ENCODE assay signal across 8 cellular contexts in genomic region chr7:127651556-127652332, GRCh38. TPM values are rescaled to one million over a fixed set of nuclear protein-coding genes. Genes with fewer than 3 reads are reported as not detected.
DNase-seq lines count a peak whose midpoint lies in the region; ATAC-seq and TF ChIP-seq lines count a peak whose summit lies in the region.

Gene SND1, plus strand, starts transcription at chr7:127652194. Its CDS starts 180 bp downstream, at chr7:127652374.

- H3K36me3 ChIP-seq in SK-N-SH (replicated peaks in 1 of 2; ENCODE audit: control insufficient read depth in 1 of 2, insufficient read depth in 2 of 2, low read length in 1 of 2): peaks cover 3 to 8% of the 10 kb centered on the region in 2 experiments
- no peaks in the 10 kb centered on the region for H3K36me3 ChIP-seq in gastroesophageal sphincter

- H2AFZ ChIP-seq in SK-N-SH (ENCODE audit: low read depth): peak within 1 kb of the TSS; percentile 90

- H3K4me3 ChIP-seq in SK-N-SH (ENCODE audit: low read depth in 2 of 2, low read length in 1 of 2): peak within 1 kb of the TSS; percentile 84 to 95
- H3K4me3 ChIP-seq in gastroesophageal sphincter: peak within 1 kb of the TSS; percentile 67 to 76

- peak in 1 of 2 experiments; percentile 52; a peak in 1 of 4 replicates for TF ChIP-seq EP300 in SK-N-SH (IDR thresholded peaks at IDR 0.05; ENCODE audit: borderline replicate concordance in 1 of 2, low read depth in 1 of 2, low read length in 1 of 2)
- no peak for TF ChIP-seq EP300 in gastroesophageal sphincter (IDR thresholded peaks at IDR 0.05)

- peaks cover 36% of the 10 kb centered on the region for H4K20me1 ChIP-seq in SK-N-SH (ENCODE audit: insufficient read depth)

- no peaks in the 10 kb centered on the region for H3K9me2 ChIP-seq in SK-N-SH

- peak within 1 kb of the TSS; percentile 82 to 92 for H3K27ac ChIP-seq in SK-N-SH (ENCODE audit: low read depth in 2 of 2, low read length in 1 of 2)
- peak within 1 kb of the TSS; percentile 84 to 97 (median 91) for H3K27ac ChIP-seq in gastroesophageal sphincter

- no peak for TF ChIP-seq CTCF in SK-N-SH (IDR thresholded peaks at IDR 0.05)
- peak in 2 of 4 experiments; percentile 5 to 17 for TF ChIP-seq CTCF in gastroesophageal sphincter (IDR thresholded peaks at IDR 0.05)

- peak within 1 kb of the TSS; percentile 79 for H3K4me2 ChIP-seq in SK-N-SH

- H3K27me3 ChIP-seq in SK-N-SH (ENCODE audit: insufficient read depth) (no peaks in the 10 kb centered on the region), gastroesophageal sphincter (no peaks in the 10 kb centered on the region)

- ATAC-seq in HG02571 (IDR thresholded peaks at IDR 0.05; ENCODE audit: unreplicated experiment) (peak; percentile 94), gastroesophageal sphincter (peak; percentile 99)

- CTCF ChIA-PET in SK-N-SH (lab: Yijun Ruan, JAX): interaction anchor here (1.0 to 1.2 kb wide), 2 partner anchors 63 to 558 kb away, joined by 3 read pairs; no protein-coding TSS in a partner anchor

- peak; percentile 64 to 82 for TF ChIP-seq POLR2A in gastroesophageal sphincter (IDR thresholded peaks at IDR 0.05)

- H3K4me1 ChIP-seq in SK-N-SH (ENCODE audit: control insufficient read depth in 1 of 2, insufficient read depth in 2 of 2, low read depth in 1 of 2, low read length in 1 of 2) (peaks cover 21 to 28% of the 10 kb centered on the region in 2 experiments), gastroesophageal sphincter (peaks cover 0 to 34% (median 3%) of the 10 kb centered on the region in 3 donors)

- 2% methylated on average over 46 of the region's 67 CpGs for WGBS in SK-N-SH (ENCODE audit: low lambda C conversion rate)
- WGBS in gastroesophageal sphincter (ENCODE audit: low coverage in 1 of 2), 2 donors: 1% methylated on average over 20 of the region's 67 CpGs; no CpG with 5 or more reads in 1 of the 2 donors

- no peaks in the 10 kb centered on the region for H3F3A ChIP-seq in SK-N-SH (replicated peaks; ENCODE audit: insufficient read depth)

- H3K79me2 ChIP-seq in SK-N-SH (ENCODE audit: insufficient read depth): peaks cover 47% of the 10 kb centered on the region

- peak; percentile 99 for DNase-seq in GM04504 (ENCODE audit: low read depth)
- DNase-seq in NCI-H1048 (lab: John Stamatoyannopoulos, UW): peak; percentile 90
- peak; percentile 99 for DNase-seq in SK-N-SH
- DNase-seq in activated naive CD4-positive, alpha-beta T cell treated with anti-CD3 and anti-CD28 coated beads, Interleukin-2, amount 50 U/mL, for 16 hours: peak; percentile 99
- peak; percentile 97 for DNase-seq in non-pigmented ciliary epithelial cell (ENCODE audit: low read depth)
- peak; percentile 99 for DNase-seq in superior temporal gyrus (ENCODE audit: extremely low spot score)

- POLR2A ChIA-PET in SK-N-SH (lab: Yijun Ruan, JAX): interaction anchor here (0.8 to 1.8 kb wide), 2 partner anchors 63 to 66 kb away, joined by 5 read pairs; partner anchors contain the start of gene ARF5

- H3K9ac ChIP-seq in SK-N-SH: peak within 1 kb of the TSS; percentile 90

- H3K9me3 ChIP-seq in SK-N-SH (no peaks in the 10 kb centered on the region), gastroesophageal sphincter (no peaks in the 10 kb centered on the region)

- no peak; the same call in 1 of the 2 replicates for TF ChIP-seq RAD21 in SK-N-SH (IDR thresholded peaks at IDR 0.05; ENCODE audit: low read length)

TF ChIP-seq in SK-N-SH, 30 proteins besides CTCF, POLR2A, EP300 and RAD21 (continues in another document):
- TF ChIP-seq MEF2A (IDR thresholded peaks at IDR 0.05; ENCODE audit: borderline replicate concordance, low read depth) (no peak), MXI1 (IDR thresholded peaks at IDR 0.05; ENCODE audit: low read depth, low read length) (peak; percentile 95), TCF12 (IDR thresholded peaks at IDR 0.05) (no peak; the same call in 1 of the 2 replicates), NFIC (IDR thresholded peaks at IDR 0.05; ENCODE audit: borderline replicate concordance) (peak; percentile 6; the same call in 1 of the 2 replicates), SIN3A (IDR thresholded peaks at IDR 0.05; ENCODE audit: borderline replicate concordance, low read depth, low read length) (peak; percentile 70; the same call in 1 of the 2 replicates), ELF1 (IDR thresholded peaks at IDR 0.05) (peak; percentile 98), FOXJ3 (CRISPR knock-in tag; IDR thresholded peaks at IDR 0.05) (no peak), RCOR1 (IDR thresholded peaks at IDR 0.05; ENCODE audit: low read length) (peak; percentile 55; the same call in 1 of the 2 replicates), TEAD4 (IDR thresholded peaks at IDR 0.05; ENCODE audit: borderline replicate concordance, insufficient read depth) (no peak), RFX5 (IDR thresholded peaks at IDR 0.05; ENCODE audit: low read length) (peak; percentile 17; the same call in 1 of the 2 replicates), GABPA (IDR thresholded peaks at IDR 0.05; ENCODE audit: low read depth) (peak; percentile 94), REST (IDR thresholded peaks at IDR 0.05; ENCODE audit: low read depth, low read length) (no peak), TAF1 (IDR thresholded peaks at IDR 0.05; ENCODE audit: borderline replicate concordance, low read depth, low read length) (peak; percentile 83), GATA2 (CRISPR knock-in tag; IDR thresholded peaks at IDR 0.05) (no peak), SMC3 (IDR thresholded peaks at IDR 0.05; ENCODE audit: low read depth, low read length) (no peak)
- TF ChIP-seq, protein P1, sequence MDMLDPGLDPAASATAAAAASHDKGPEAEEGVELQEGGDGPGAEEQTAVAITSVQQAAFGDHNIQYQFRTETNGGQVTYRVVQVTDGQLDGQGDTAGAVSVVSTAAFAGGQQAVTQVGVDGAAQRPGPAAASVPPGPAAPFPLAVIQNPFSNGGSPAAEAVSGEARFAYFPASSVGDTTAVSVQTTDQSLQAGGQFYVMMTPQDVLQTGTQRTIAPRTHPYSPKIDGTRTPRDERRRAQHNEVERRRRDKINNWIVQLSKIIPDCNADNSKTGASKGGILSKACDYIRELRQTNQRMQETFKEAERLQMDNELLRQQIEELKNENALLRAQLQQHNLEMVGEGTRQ (IDR thresholded peaks at IDR 0.05; ENCODE audit: borderline replicate concordance, low read depth, low read length): no peak; the same call in 1 of the 2 replicates
- TF ChIP-seq, protein P2, sequence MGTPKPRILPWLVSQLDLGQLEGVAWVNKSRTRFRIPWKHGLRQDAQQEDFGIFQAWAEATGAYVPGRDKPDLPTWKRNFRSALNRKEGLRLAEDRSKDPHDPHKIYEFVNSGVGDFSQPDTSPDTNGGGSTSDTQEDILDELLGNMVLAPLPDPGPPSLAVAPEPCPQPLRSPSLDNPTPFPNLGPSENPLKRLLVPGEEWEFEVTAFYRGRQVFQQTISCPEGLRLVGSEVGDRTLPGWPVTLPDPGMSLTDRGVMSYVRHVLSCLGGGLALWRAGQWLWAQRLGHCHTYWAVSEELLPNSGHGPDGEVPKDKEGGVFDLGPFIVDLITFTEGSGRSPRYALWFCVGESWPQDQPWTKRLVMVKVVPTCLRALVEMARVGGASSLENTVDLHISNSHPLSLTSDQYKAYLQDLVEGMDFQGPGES (IDR thresholded peaks at IDR 0.05; ENCODE audit: low read depth, low read length): peak; percentile 49
- TF ChIP-seq, protein P3, sequence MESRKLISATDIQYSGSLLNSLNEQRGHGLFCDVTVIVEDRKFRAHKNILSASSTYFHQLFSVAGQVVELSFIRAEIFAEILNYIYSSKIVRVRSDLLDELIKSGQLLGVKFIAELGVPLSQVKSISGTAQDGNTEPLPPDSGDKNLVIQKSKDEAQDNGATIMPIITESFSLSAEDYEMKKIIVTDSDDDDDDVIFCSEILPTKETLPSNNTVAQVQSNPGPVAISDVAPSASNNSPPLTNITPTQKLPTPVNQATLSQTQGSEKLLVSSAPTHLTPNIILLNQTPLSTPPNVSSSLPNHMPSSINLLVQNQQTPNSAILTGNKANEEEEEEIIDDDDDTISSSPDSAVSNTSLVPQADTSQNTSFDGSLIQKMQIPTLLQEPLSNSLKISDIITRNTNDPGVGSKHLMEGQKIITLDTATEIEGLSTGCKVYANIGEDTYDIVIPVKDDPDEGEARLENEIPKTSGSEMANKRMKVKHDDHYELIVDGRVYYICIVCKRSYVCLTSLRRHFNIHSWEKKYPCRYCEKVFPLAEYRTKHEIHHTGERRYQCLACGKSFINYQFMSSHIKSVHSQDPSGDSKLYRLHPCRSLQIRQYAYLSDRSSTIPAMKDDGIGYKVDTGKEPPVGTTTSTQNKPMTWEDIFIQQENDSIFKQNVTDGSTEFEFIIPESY (IDR thresholded peaks at IDR 0.05; ENCODE audit: borderline replicate concordance, low read depth): no peak

RNA-seq across cellular contexts. Expression of gene SND1, which starts in this region (rescaled TPM):
- polyA plus RNA-seq in SK-N-SH (2012; rRNA removed): 165 and 168 TPM in 2 replicates
- polyA plus RNA-seq in SK-N-SH (2012; cell fraction: cytosol; rRNA removed): 112 and 138 TPM in 2 replicates
- 126 and 165 TPM in 2 replicates for polyA plus RNA-seq in SK-N-SH (2012; cell fraction: nucleus; rRNA removed)
- total RNA-seq in gastroesophageal sphincter: 100 to 1,000 TPM in 3 of 4 donors, 10 to 100 TPM in 1; 97.1 to 119 (median 103) TPM

Comparison
In these comparisons a context has a peak if more than half of its experiments do, and no peak if none do; other contexts are left out.
1. Peak in every context shown above with its lines: DNase-seq, ATAC-seq, H3K4me3 ChIP-seq and H3K27ac ChIP-seq.